29 cellular contexts compared by ENCODE assay signal in genomic region chr16:81713295-81713772, GRCh38.
DNase-seq lines count a peak whose midpoint lies in the region; ATAC-seq, FAIRE-seq and TF ChIP-seq lines count a peak whose summit lies in the region.
"Had no signal": no experiment of that assay in that cellular context is flagged by ENCODE, and none has a peak within 500 bp of the region (broad histone marks: within the 10 kb centered on the region; RNA-seq: fewer than 3 reads in every experiment).

No MANE protein-coding gene starts in this region.

- in situ Hi-C loops in Panc1 (cut with HindIII; ENCODE audit: low pct_unique_long_range_greater_than_20kb, low sequenced_read_pairs) = no loop called here
- in situ Hi-C loops in HepG2 (cut with HindIII; ENCODE audit: extremely low pct_ligation_motif_present, low pct_unique_long_range_greater_than_20kb) = no loop called here

- H3K4me1 ChIP-seq in SK-N-SH (ENCODE audit: control insufficient read depth in 1 of 2, insufficient read depth in 2 of 2, low read depth in 1 of 2, low read length in 1 of 2) = peaks cover 6 to 11% of the 10 kb centered on the region in 2 experiments; a peak in 3 of 4 replicates
- H3K4me1 ChIP-seq in Panc1 (ENCODE audit: control insufficient read depth, insufficient read depth, low read length) = peaks cover 8% of the 10 kb centered on the region; the same call in 1 of the 2 replicates
- H3K4me1 ChIP-seq in HepG2 (ENCODE audit: insufficient read depth, low read length) = no peaks in the 10 kb centered on the region
- peaks cover 7% of the 10 kb centered on the region for H3K4me1 ChIP-seq in body of pancreas

- H3K79me2 ChIP-seq in SK-N-SH (ENCODE audit: insufficient read depth) (no peaks in the 10 kb centered on the region), HepG2 (ENCODE audit: insufficient read depth, low read length) (no peaks in the 10 kb centered on the region)
- H3K79me2 ChIP-seq: hepatocyte had no signal

- H3K9me3 ChIP-seq in SK-N-SH (no peaks in the 10 kb centered on the region), Panc1 (ENCODE audit: control insufficient read depth, insufficient read depth, low read depth, low read length) (no peaks in the 10 kb centered on the region), HepG2 (ENCODE audit: low read length) (no peaks in the 10 kb centered on the region), body of pancreas (no peaks in the 10 kb centered on the region)
- H3K9me3 ChIP-seq: gastroesophageal sphincter, MG63, Peyer's patch, right lobe of liver, testis, uterus had no signal

- BruUV-seq in Panc1 (replicated peaks; lab: Mats Ljungman, UMichigan) (no TSS peak), HepG2 (replicated peaks; lab: Mats Ljungman, UMichigan) (no TSS peak)

- over 99% methylated on average over 11 of the region's 16 CpGs for WGBS in SK-N-SH (ENCODE audit: low lambda C conversion rate)
- WGBS in HepG2 (ENCODE audit: low lambda C conversion rate) = 65% methylated on average over 8 of the region's 16 CpGs
- 81 to 84% methylated on average over 9 to 16 of the region's 16 CpGs for WGBS in body of pancreas, 2 donors

- intact Hi-C loops in Panc1 (cut with micrococcal nuclease; ENCODE audit: unreplicated experiment) = no loop called here
- intact Hi-C loops in HepG2 (cut with micrococcal nuclease; ENCODE audit: unreplicated experiment) = no loop called here
- intact Hi-C loops in body of pancreas (cut with DNase I) = no loop called here

- H4K20me1 ChIP-seq in SK-N-SH (ENCODE audit: insufficient read depth) (no peaks in the 10 kb centered on the region), HepG2 (ENCODE audit: insufficient read depth, low read length) (peaks cover 4% of the 10 kb centered on the region; the same call in 1 of the 2 replicates)

- no peak overlapping the region for H3K27ac ChIP-seq in SK-N-SH (ENCODE audit: low read depth in 2 of 2, low read length in 1 of 2)
- no peak overlapping the region for H3K27ac ChIP-seq in Panc1 (ENCODE audit: low read length)
- H3K27ac ChIP-seq in HepG2 (ENCODE audit: extremely low read length, insufficient read depth, low read length) = no peak overlapping the region
- H3K27ac ChIP-seq in body of pancreas = no peak overlapping the region
- H3K27ac ChIP-seq: gastroesophageal sphincter, hepatocyte, right lobe of liver, testis, uterus had no signal

- no peak for FAIRE-seq in HepG2 (lab: Jason Lieb, UNC)
- FAIRE-seq: HTR-8/SVneo had no signal

- H3K27me3 ChIP-seq in SK-N-SH (ENCODE audit: insufficient read depth) = no peaks in the 10 kb centered on the region
- no peaks in the 10 kb centered on the region for H3K27me3 ChIP-seq in Panc1 (ENCODE audit: control insufficient read depth, insufficient read depth, low read length)
- H3K27me3 ChIP-seq in HepG2 (ENCODE audit: control insufficient read depth in 1 of 2, insufficient read depth in 2 of 2, low read length in 2 of 2) = peaks cover 0 to 7% of the 10 kb centered on the region in 2 experiments; a peak in 2 of 5 replicates
- H3K27me3 ChIP-seq in body of pancreas = no peaks in the 10 kb centered on the region
- H3K27me3 ChIP-seq: gastroesophageal sphincter, hepatocyte, MG63, Peyer's patch, right lobe of liver, testis, uterus had no signal

- ATAC-seq in SK-N-SH treated with all-trans-retinoic acid at 6 μM for 48 hours (no peak), Panc1 (peak; percentile 56), HepG2 (peak; percentile 71), body of pancreas (no peak)
- ATAC-seq: activated CD4-positive, alpha-beta T cell treated with anti-CD3 and anti-CD28 coated beads for 36 hours; gastroesophageal sphincter; stimulated activated effector memory CD8-positive, alpha-beta T cell treated with anti-CD3 and anti-CD28 coated beads, Interleukin-12 subunit alpha, Interleukin-12 subunit beta, amount 100 ng/mL, for 72 hours; T-cell had no signal

- no peak overlapping the region for H3K4me2 ChIP-seq in SK-N-SH
- no peak overlapping the region for H3K4me2 ChIP-seq in HepG2 (ENCODE audit: low read depth, low read length)
- H3K4me2 ChIP-seq: hepatocyte had no signal

- H3K9ac ChIP-seq in SK-N-SH (no peak overlapping the region), HepG2 (ENCODE audit: insufficient read depth, low read depth, low read length) (no peak overlapping the region)

- H3K4me3 ChIP-seq in SK-N-SH (ENCODE audit: low read depth in 2 of 2, low read length in 1 of 2) = no peak overlapping the region
- no peak overlapping the region for H3K4me3 ChIP-seq in Panc1 (ENCODE audit: low read depth in 2 of 2, low read length in 2 of 2)
- no peak overlapping the region for H3K4me3 ChIP-seq in HepG2 (replicated peaks in 1 of 3; ENCODE audit: insufficient read depth in 1 of 3, low read depth in 2 of 3, low read length in 3 of 3)
- H3K4me3 ChIP-seq in body of pancreas = no peak overlapping the region
- H3K4me3 ChIP-seq: gastroesophageal sphincter, hepatocyte, MG63, Peyer's patch, right lobe of liver, testis, uterus had no signal

- DNase-seq in SK-N-SH (no peak), Panc1 (ENCODE audit: low read depth, low spot score) (no peak), HepG2 (ENCODE audit: low spot score) (no peak), 8988T (no peak), NCI-H2029 (lab: John Stamatoyannopoulos, UW) (no peak), body of pancreas (no peak), erythroblast (lab: John Stamatoyannopoulos, UW) (no peak)
- DNase-seq: activated CD4-positive, alpha-beta T cell treated with anti-CD3 and anti-CD28 coated beads for 36 hours; activated CD8-positive, alpha-beta memory T cell treated with anti-CD3 and anti-CD28 coated beads for 24 hours; activated effector memory CD4-positive, alpha-beta T cell treated with Interleukin-2 at 50 U/mL for 16 hours; cerebellar nuclear complex; GOT3; immature natural killer cell; KG1; MG63; NCI-H2081; NCI-H82; Peyer's patch; right lobe of liver; SIG-M5; stimulated activated CD4-positive, alpha-beta T cell treated with anti-CD3 and anti-CD28 coated beads, Interleukin-4, amount 100 ng/mL, for 24 hours; T-cell; testis; uterus had no signal

- no peaks in the 10 kb centered on the region for H3K9me2 ChIP-seq in SK-N-SH

- TF ChIP-seq EP300 in SK-N-SH (IDR thresholded peaks at IDR 0.05; ENCODE audit: borderline replicate concordance in 1 of 2, low read depth in 1 of 2, low read length in 1 of 2) = no peak
- no peak for TF ChIP-seq EP300 in HepG2 (IDR thresholded peaks at IDR 0.05; ENCODE audit: low read depth in 2 of 2, low read length in 2 of 2)
- no peak for TF ChIP-seq EP300 in HepG2 (CRISPR knock-in tag; IDR thresholded peaks at IDR 0.05; ENCODE audit: borderline replicate concordance)

- H2AFZ ChIP-seq in SK-N-SH (ENCODE audit: low read depth) (no peak overlapping the region), HepG2 (ENCODE audit: low read length) (no peak overlapping the region)
- H2AFZ ChIP-seq: hepatocyte had no signal

- H3F3A ChIP-seq in SK-N-SH (replicated peaks; ENCODE audit: insufficient read depth) = no peaks in the 10 kb centered on the region

- H3K36me3 ChIP-seq in SK-N-SH (replicated peaks in 1 of 2; ENCODE audit: control insufficient read depth in 1 of 2, insufficient read depth in 2 of 2, low read length in 1 of 2) (peaks cover 0 to 7% of the 10 kb centered on the region in 2 experiments), Panc1 (ENCODE audit: control insufficient read depth, insufficient read depth, low read length) (no peaks in the 10 kb centered on the region), HepG2 (replicated peaks in 1 of 2; ENCODE audit: control insufficient read depth in 1 of 2, insufficient read depth in 2 of 2, low read length in 2 of 2) (peaks cover 13 to 16% of the 10 kb centered on the region in 2 experiments), body of pancreas (replicated peaks in 1 of 2; ENCODE audit: insufficient read depth in 1 of 2, low read depth in 2 of 2) (no peaks in the 10 kb centered on the region)
- H3K36me3 ChIP-seq: MG63, right lobe of liver, uterus had no signal

- TF ChIP-seq RAD21 in SK-N-SH (IDR thresholded peaks at IDR 0.05; ENCODE audit: low read length) (no peak), HepG2 (CRISPR knock-in tag; IDR thresholded peaks at IDR 0.05) (no peak)

- no peak for TF ChIP-seq POLR2A in HepG2 (IDR thresholded peaks at IDR 0.05; ENCODE audit: insufficient read depth in 1 of 2, low read depth in 2 of 2, low read length in 2 of 2)
- no peak for TF ChIP-seq POLR2A in body of pancreas (IDR thresholded peaks at IDR 0.05)
- TF ChIP-seq POLR2A in erythroblast (IDR thresholded peaks at IDR 0.05; ENCODE audit: low read length) = no peak

- POLR2A ChIA-PET in SK-N-SH (lab: Yijun Ruan, JAX) = no interaction called here
- POLR2A ChIA-PET in Panc1 (lab: Charles Lee) = interaction anchor here (0.7 kb wide), 1 partner anchor 266 kb away, joined by 9 read pairs; no protein-coding TSS in a partner anchor
- POLR2A ChIA-PET in HepG2 (lab: Yijun Ruan, JAX) = no interaction called here

- CTCF ChIA-PET in SK-N-SH (lab: Yijun Ruan, JAX) (interaction anchor here (0.7 to 2.8 kb wide), 7 partner anchors 8 to 309 kb away, joined by 3 to 9 read pairs (median 3); no protein-coding TSS in a partner anchor), Panc1 (lab: Charles Lee) (interaction anchor here (0.7 to 1.2 kb wide), 3 partner anchors 90 to 417 kb away, joined by 3 to 6 read pairs (median 4); no protein-coding TSS in a partner anchor), HepG2 (lab: Yijun Ruan, JAX; ENCODE audit: low intra/inter-chr PET ratio, low total read pairs) (no interaction called here)

- TF ChIP-seq CTCF in SK-N-SH (IDR thresholded peaks at IDR 0.05) (peak; percentile 16; the same call in 1 of the 2 replicates), Panc1 (IDR thresholded peaks at IDR 0.05) (no peak), HepG2 (CRISPR knock-in tag; IDR thresholded peaks at IDR 0.05) (peak; percentile 11; the same call in 1 of the 2 replicates), body of pancreas (IDR thresholded peaks at IDR 0.05) (no peak)

TF ChIP-seq in SK-N-SH treated with all-trans-retinoic acid at 6 μM for 48 hours, 23 proteins besides CTCF, POLR2A, EP300 and RAD21 (continues in another document):
- TF ChIP-seq TOX (CRISPR knock-in tag; IDR thresholded peaks at IDR 0.05; ENCODE audit: borderline replicate concordance) (no peak), ISL1 (CRISPR knock-in tag; IDR thresholded peaks at IDR 0.05) (no peak)

Comparison
In these comparisons a context has a peak if more than half of its experiments do, and no peak if none do; other contexts are left out.
1. CTCF ChIP-seq: peak in SK-N-SH (single experiment) and HepG2 (single experiment); none in Panc1 (single experiment) and body of pancreas (0 of 7).
2. ATAC-seq: peak in Panc1 (single experiment) and HepG2 (single experiment); none in SK-N-SH treated with all-trans-retinoic acid at 6 μM for 48 hours (single experiment) and body of pancreas (single experiment).
3. Of the 25 proteins assayed by ChIP-seq in both HepG2 and SK-N-SH: peak only in HepG2: ZBTB33; only in SK-N-SH: none; in both: CTCF; in neither: 23.